Comparison of ENCODE assay signal across 17 cellular contexts in genomic region chr22:20053407-20054033, GRCh38.
"Had no signal": no experiment of that assay in that cellular context is flagged by ENCODE, and none has a peak within 500 bp of the region (broad histone marks: within the 10 kb centered on the region; RNA-seq: fewer than 3 reads in every experiment).

No MANE protein-coding gene starts in this region.

- H3K4me1 ChIP-seq: gastrocnemius medialis, psoas muscle, sigmoid colon, tibial nerve, upper lobe of left lung, uterus had no signal

- ATAC-seq: gastrocnemius medialis; stimulated activated naive B cell treated with anti-CD40 and anti-IgM and Interleukin-4, amounts not matched to agents 10 μg/mL and 1 μg/mL and 100 μg/mL, for 72 hours had no signal

- H3K27ac ChIP-seq: epithelial cell of prostate, gastrocnemius medialis, psoas muscle, sigmoid colon, thoracic aorta, tibial nerve, upper lobe of left lung, uterus had no signal

- H3K27me3 ChIP-seq: gastrocnemius medialis, sigmoid colon, tibial nerve, upper lobe of left lung, uterus had no signal

- H3K9me3 ChIP-seq: gastrocnemius medialis, mucosa of descending colon, psoas muscle, sigmoid colon, thoracic aorta, upper lobe of left lung, uterus had no signal

- H3K4me3 ChIP-seq: gastrocnemius medialis, mucosa of descending colon, psoas muscle, sigmoid colon, thoracic aorta, tibial nerve, upper lobe of left lung, uterus had no signal

- DNase-seq: effector CD8-positive, alpha-beta T cell; endodermal cell; foreskin fibroblast; gastrocnemius medialis; mesenchymal stem cell; mucosa of descending colon; naive B cell; psoas muscle; right cardiac atrium; sigmoid colon; stimulated activated CD4-positive, alpha-beta T cell treated with anti-CD3 and anti-CD28 coated beads, Interleukin-4, amount 100 ng/mL, for 4 hours; stimulated activated naive B cell treated with anti-CD40 and anti-IgM and Interleukin-4, amounts not matched to agents 10 μg/mL and 1 μg/mL and 100 μg/mL, for 72 hours; upper lobe of left lung; uterus had no signal

- H3K36me3 ChIP-seq: uterus had no signal
